8 cellular contexts compared by ENCODE assay signal in genomic region chrX:136781180-136781797, GRCh38. TPM values are rescaled to one million over a fixed set of nuclear protein-coding genes. Genes with fewer than 3 reads are reported as not detected.
DNase-seq lines count a peak whose midpoint lies in the region; FAIRE-seq and TF ChIP-seq lines count a peak whose summit lies in the region.

No MANE protein-coding gene starts in this region.

- H3K4me2 ChIP-seq in OCI-LY1 (ENCODE audit: low read length): peak overlapping the region; percentile 76

- H3K27me3 ChIP-seq in OCI-LY1 (ENCODE audit: insufficient read depth, low read length) (no peaks in the 10 kb centered on the region), spleen (replicated peaks in 1 of 7) (no peaks in the 10 kb centered on the region)

- FAIRE-seq in urothelium cell line (lab: Jason Lieb, UNC): no peak

- H3K4me1 ChIP-seq in OCI-LY1 (ENCODE audit: insufficient read depth, low read length, severe bottlenecking) (peaks cover 36% of the 10 kb centered on the region), spleen (peaks cover 0 to 53% (median 27%) of the 10 kb centered on the region in 6 donors)

- 3 to 30% (median 15%) methylated on average over 7 to 9 of the region's 9 CpGs for WGBS in spleen, 5 donors

- TF ChIP-seq POLR2A in spleen (IDR thresholded peaks at IDR 0.05): no peak

- H3K9ac ChIP-seq in OCI-LY1 (ENCODE audit: low read length): peak overlapping the region; percentile 78

- intact Hi-C loops in spleen (cut with DNase I; ENCODE audit: low total_unique reads): no loop called here

- H3K36me3 ChIP-seq in OCI-LY1 (ENCODE audit: insufficient read depth, low read length): peaks cover 3% of the 10 kb centered on the region; the same call in 1 of the 2 replicates
- no peaks in the 10 kb centered on the region for H3K36me3 ChIP-seq in spleen

- H3K4me1 Mint-ChIP-seq in endothelial cell (ENCODE audit: unreplicated experiment): peaks cover 36% of the 10 kb centered on the region

- in situ Hi-C loops in GM13976 (cut with MboI; ENCODE audit: low sequenced_read_pairs, unreplicated experiment): no loop called here

- H3K27ac ChIP-seq in OCI-LY1 (ENCODE audit: low read depth, low read length, poor library complexity, severe bottlenecking): peak overlapping the region; percentile 80
- H3K27ac ChIP-seq in spleen: peak overlapping the region; percentile 24 to 89 (median 85)

- no peaks in the 10 kb centered on the region for H4K20me1 ChIP-seq in OCI-LY1 (ENCODE audit: insufficient read depth, low read length)

- peak overlapping the region; percentile 81 for H3K27ac Mint-ChIP-seq in endothelial cell (ENCODE audit: unreplicated experiment)

- DNase-seq in NCI-H1092 treated with DMSO at 0.1 percent for 48 hours (lab: John Stamatoyannopoulos, UW) (peak; percentile 46), NCI-H1092 (lab: John Stamatoyannopoulos, UW) (no peak), endothelial cell (ENCODE audit: low spot score) (no peak), spleen (no peak), SK-N-DZ (ENCODE audit: low spot score) (no peak), urothelium cell line (ENCODE audit: low spot score) (no peak), GM13976 (ENCODE audit: low spot score) (no peak)

- H2AFZ ChIP-seq in OCI-LY1 (ENCODE audit: low read length): peak overlapping the region; percentile 78; the same call in 1 of the 2 replicates

- H3K9me2 ChIP-seq in OCI-LY1 (ENCODE audit: low read depth, low read length): no peaks in the 10 kb centered on the region

- H3K36me3 Mint-ChIP-seq in endothelial cell (ENCODE audit: low read depth, unreplicated experiment): no peaks in the 10 kb centered on the region

- no peaks in the 10 kb centered on the region; the same call in 1 of the 2 replicates for H3K79me2 ChIP-seq in OCI-LY1 (ENCODE audit: insufficient read depth, low read length)

- H3K4me3 ChIP-seq in OCI-LY1 (ENCODE audit: low read depth, low read length, poor library complexity, severe bottlenecking) (peak overlapping the region; percentile 68), spleen (peak overlapping the region in 7 of 8 donors; percentile 27 to 66 (median 37))

- no peaks in the 10 kb centered on the region for H3K27me3 Mint-ChIP-seq in endothelial cell (ENCODE audit: unreplicated experiment)

- no peaks in the 10 kb centered on the region for H3K9me3 Mint-ChIP-seq in endothelial cell (ENCODE audit: unreplicated experiment)

- H3K9me3 ChIP-seq in OCI-LY1 (ENCODE audit: low read length) (no peaks in the 10 kb centered on the region), spleen (peaks cover 0 to 2% (median 0%) of the 10 kb centered on the region in 8 donors)

- H3K4me3 Mint-ChIP-seq in endothelial cell (ENCODE audit: unreplicated experiment): no peak overlapping the region

- TF ChIP-seq CTCF in OCI-LY1 (IDR thresholded peaks at IDR 0.05; ENCODE audit: low read length) (no peak), endothelial cell (IDR thresholded peaks at IDR 0.05; ENCODE audit: unreplicated experiment) (no peak), spleen (IDR thresholded peaks at IDR 0.05 in 8 of 11, conservative IDR thresholded peaks at IDR 0.05 in 3 of 11) (no peak), GM13976 (IDR thresholded peaks at IDR 0.05; ENCODE audit: borderline replicate concordance, control extremely low read depth, extremely low read depth, insufficient read depth, missing control alignments) (no peak)

- H3F3A ChIP-seq in OCI-LY1 (ENCODE audit: insufficient read depth, low read length): no peaks in the 10 kb centered on the region

RNA-seq across cellular contexts. Expression of gene ARHGEF6, which starts 0.6 kb away (rescaled TPM):
- total RNA-seq in endothelial cell (ENCODE audit: unreplicated experiment): 18.8 TPM
- 10 to 100 TPM; 48.2 to 70.1 (median 63.7) TPM for total RNA-seq in spleen
- polyA plus RNA-seq in spleen: 10 to 100 TPM; 13.1 to 17.7 (median 16.4) TPM
- 0.13 TPM in 1 of 2 replicates, not detected in the other for polyA plus RNA-seq in SK-N-DZ (2014; cell fraction: cytosol; rRNA removed)
- not detected in 2 replicates for polyA plus RNA-seq in SK-N-DZ (2014; cell fraction: nucleus; rRNA removed)
